18 cellular contexts compared by ENCODE assay signal in the genomic region with DNA sequence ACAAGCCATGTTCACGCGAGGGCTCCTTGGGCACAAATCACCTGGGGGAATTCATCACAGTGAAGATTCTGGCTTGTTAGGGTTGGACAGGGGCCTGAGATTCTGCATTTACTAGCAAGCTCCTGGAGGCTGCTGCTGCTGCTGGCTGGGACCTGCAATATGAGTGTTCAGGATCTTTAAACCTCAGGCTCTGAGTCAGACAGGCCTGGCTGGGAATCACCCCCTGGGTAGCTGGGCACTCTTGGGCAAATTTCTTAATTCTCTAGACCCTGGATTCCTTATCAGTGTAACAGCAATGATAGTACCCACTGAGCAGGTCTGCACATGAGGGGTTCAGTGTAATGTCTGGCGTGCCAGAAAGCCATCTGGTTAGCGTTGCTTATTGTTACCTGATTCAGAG.
"Had no signal": no experiment of that assay in that cellular context is flagged by ENCODE, and none has a peak within 500 bp of the region (broad histone marks: within the 10 kb centered on the region; RNA-seq: fewer than 3 reads in every experiment).

No MANE protein-coding gene starts in this region.

- H3K4me1 ChIP-seq: colonic mucosa, pancreas, testis had no signal

- H3K27ac ChIP-seq: colonic mucosa, heart right ventricle, pancreas, testis, WERI-Rb-1 had no signal

- H3K27me3 ChIP-seq: colonic mucosa, pancreas, testis had no signal

- H3K9me3 ChIP-seq: colonic mucosa, heart right ventricle, pancreas, testis had no signal

- H3K4me3 ChIP-seq: colonic mucosa, heart right ventricle, pancreas, testis had no signal

- ATAC-seq: heart right ventricle; naive thymus-derived CD8-positive, alpha-beta T cell; pancreas; sciatic nerve; stimulated activated memory B cell treated with anti-CD40 and anti-IgM and Interleukin-4, amounts not matched to agents 10 μg/mL and 1 μg/mL and 100 μg/mL, for 72 hours had no signal

- H3K36me3 ChIP-seq: colonic mucosa, heart right ventricle, pancreas, WERI-Rb-1 had no signal

- DNase-seq: activated CD4-positive, alpha-beta T cell treated with anti-CD3 and anti-CD28 coated beads, Interleukin-2, amount 50 U/mL, for 48 hours; activated gamma-delta T cell treated with Interleukin-2 at 50 U/mL for 16 hours; activated T-cell treated with anti-CD3 and anti-CD28 coated beads for 4 hours; amniotic stem cell; central memory CD4-positive, alpha-beta T cell; colonic mucosa; heart right ventricle; kidney glomerular epithelial cell; mesenchymal stem cell; naive thymus-derived CD8-positive, alpha-beta T cell; pancreas; stimulated activated CD4-positive, alpha-beta T cell treated with anti-CD3 and anti-CD28 coated beads, Interleukin-4, amount 100 ng/mL, for 4 hours; SW 1271; T-helper 2 cell; testis; WERI-Rb-1 had no signal
